Comparison of ENCODE assay signal across 9 cellular contexts in the genomic region with DNA sequence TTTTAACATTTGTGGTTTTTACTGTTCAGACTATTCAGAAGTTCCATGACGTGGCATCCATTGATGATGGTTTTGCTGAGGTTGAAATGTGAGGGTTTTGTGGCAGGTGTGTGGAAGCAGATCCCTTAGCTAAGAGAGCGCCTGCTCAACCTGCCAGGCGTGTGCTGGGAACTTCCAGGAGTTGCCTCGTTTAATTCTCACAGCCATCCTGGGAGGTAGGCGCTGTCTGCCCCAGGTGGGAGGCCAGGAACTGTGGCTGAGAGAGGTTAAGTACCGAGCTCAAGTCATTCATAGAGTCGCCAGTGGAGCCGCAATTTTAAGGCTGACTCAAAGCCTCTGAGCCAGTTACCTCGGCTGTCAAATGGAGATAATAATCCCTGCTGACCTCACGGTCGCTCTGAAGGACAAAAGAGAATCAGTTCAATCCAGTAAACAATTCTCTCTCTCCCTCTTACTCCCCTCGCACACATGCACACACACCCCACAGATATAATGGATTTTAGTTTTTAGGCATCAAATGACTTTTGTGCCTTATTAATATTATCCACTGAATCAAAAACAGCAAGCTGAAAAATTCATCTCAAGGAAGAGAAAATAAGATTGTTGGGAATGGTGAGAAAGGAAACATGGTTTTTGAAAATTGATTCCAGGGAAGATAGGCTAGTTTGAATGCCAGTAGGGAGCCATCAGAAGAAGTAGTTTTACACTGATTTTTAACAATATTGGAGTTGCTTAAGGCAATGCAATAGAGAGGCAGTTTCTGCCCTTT.
DNase-seq lines count a peak whose midpoint lies in the region; ATAC-seq, FAIRE-seq and TF ChIP-seq lines count a peak whose summit lies in the region.
"Had no signal": no experiment of that assay in that cellular context is flagged by ENCODE, and none has a peak within 500 bp of the region (broad histone marks: within the 10 kb centered on the region; RNA-seq: fewer than 3 reads in every experiment).

No MANE protein-coding gene starts in this region.

- H3K27ac ChIP-seq in CD4-positive, CD25-positive, alpha-beta regulatory T cell (ENCODE audit: insufficient read depth, low read length, poor library complexity, severe bottlenecking) = peak overlapping the region; percentile 85
- H3K27ac ChIP-seq in coronary artery (peak overlapping the region; percentile 65 to 73), neural progenitor cell (peak overlapping the region; percentile 79), stomach smooth muscle (ENCODE audit: low read length) (peak overlapping the region; percentile 66)

- FAIRE-seq in urothelium cell line (lab: Jason Lieb, UNC) = no peak
- FAIRE-seq: G401.6 had no signal

- H3K79me2 ChIP-seq in neural progenitor cell (ENCODE audit: low read depth) = no peaks in the 10 kb centered on the region

- H3K27ac Mint-ChIP-seq in CD4-positive, CD25-positive, alpha-beta regulatory T cell = peak overlapping the region; percentile 96 to 98 (median 98)
- peak overlapping the region; percentile 91 for H3K27ac Mint-ChIP-seq in neural progenitor cell

- peaks cover 16% of the 10 kb centered on the region for H4K20me1 ChIP-seq in neural progenitor cell (ENCODE audit: low read depth)

- H3K27me3 ChIP-seq in CD4-positive, CD25-positive, alpha-beta regulatory T cell (ENCODE audit: control insufficient read depth, insufficient read depth, low read length) = no peaks in the 10 kb centered on the region
- no peaks in the 10 kb centered on the region for H3K27me3 ChIP-seq in neural progenitor cell
- H3K27me3 ChIP-seq in stomach smooth muscle (ENCODE audit: control insufficient read depth in 1 of 2, insufficient read depth in 2 of 2, low read length in 2 of 2) = no peaks in the 10 kb centered on the region

- no peaks in the 10 kb centered on the region for H3K9me3 ChIP-seq in CD4-positive, CD25-positive, alpha-beta regulatory T cell (ENCODE audit: control insufficient read depth in 2 of 2, low read length in 2 of 2)
- no peaks in the 10 kb centered on the region for H3K9me3 ChIP-seq in neural progenitor cell (ENCODE audit: low read depth)
- no peaks in the 10 kb centered on the region for H3K9me3 ChIP-seq in stomach smooth muscle (ENCODE audit: control insufficient read depth in 2 of 2, low read length in 2 of 2)

- peaks cover 58% of the 10 kb centered on the region for H3K4me1 ChIP-seq in CD4-positive, CD25-positive, alpha-beta regulatory T cell (ENCODE audit: control insufficient read depth, insufficient read depth, low read length, poor library complexity, severe bottlenecking)
- H3K4me1 ChIP-seq in neural progenitor cell (peaks cover 50% of the 10 kb centered on the region), stomach smooth muscle (ENCODE audit: control insufficient read depth, insufficient read depth, low read length) (peaks cover 38% of the 10 kb centered on the region)

- ATAC-seq in CD4-positive, CD25-positive, alpha-beta regulatory T cell (ENCODE audit: low read depth in 2 of 2) = peak; percentile 33 to 45
- ATAC-seq in HG02870 (IDR thresholded peaks at IDR 0.05; ENCODE audit: unreplicated experiment) (peak; percentile 33), HG02623 (IDR thresholded peaks at IDR 0.05; ENCODE audit: unreplicated experiment) (no peak)

- H3K36me3 ChIP-seq in CD4-positive, CD25-positive, alpha-beta regulatory T cell (ENCODE audit: control insufficient read depth, insufficient read depth, low read length) = peaks cover 18% of the 10 kb centered on the region
- H3K36me3 ChIP-seq in neural progenitor cell (no peaks in the 10 kb centered on the region), stomach smooth muscle (ENCODE audit: control insufficient read depth in 2 of 2, insufficient read depth in 2 of 2, low read length in 2 of 2) (peaks cover 18 to 19% of the 10 kb centered on the region in 2 donors)

- TF ChIP-seq CTCF in coronary artery (IDR thresholded peaks at IDR 0.05) (no peak), neural progenitor cell (IDR thresholded peaks at IDR 0.05) (no peak)

- no peaks in the 10 kb centered on the region for H3K27me3 Mint-ChIP-seq in CD4-positive, CD25-positive, alpha-beta regulatory T cell
- H3K27me3 Mint-ChIP-seq in neural progenitor cell (ENCODE audit: insufficient read depth, low read depth) = no peaks in the 10 kb centered on the region

- H3K4me2 ChIP-seq in neural progenitor cell = peak overlapping the region; percentile 53

- DNase-seq in CD4-positive, CD25-positive, alpha-beta regulatory T cell = peak; percentile 63 to 89 (median 82)
- DNase-seq in activated CD4-positive, alpha-beta T cell treated with anti-CD3 and anti-CD28 coated beads for 4 hours = peak; percentile 74 to 78
- DNase-seq in coronary artery (ENCODE audit: low spot score) = no peak
- DNase-seq in neural progenitor cell (ENCODE audit: low spot score) = peak; percentile 80
- DNase-seq in urothelium cell line (ENCODE audit: low spot score) = no peak

- peaks cover 35 to 73% (median 57%) of the 10 kb centered on the region in 4 donors for H3K4me1 Mint-ChIP-seq in CD4-positive, CD25-positive, alpha-beta regulatory T cell
- H3K4me1 Mint-ChIP-seq in neural progenitor cell = peaks cover 73% of the 10 kb centered on the region

- H3K9me3 Mint-ChIP-seq in CD4-positive, CD25-positive, alpha-beta regulatory T cell = no peaks in the 10 kb centered on the region
- no peaks in the 10 kb centered on the region for H3K9me3 Mint-ChIP-seq in neural progenitor cell

- H3K9ac ChIP-seq in neural progenitor cell = no peak overlapping the region
- peak overlapping the region in 1 of 2 donors; percentile 54 for H3K9ac ChIP-seq in stomach smooth muscle (ENCODE audit: low read length in 2 of 2)

- H3K36me3 Mint-ChIP-seq in CD4-positive, CD25-positive, alpha-beta regulatory T cell = peaks cover 31% of the 10 kb centered on the region
- peaks cover 34% of the 10 kb centered on the region for H3K36me3 Mint-ChIP-seq in neural progenitor cell

- H2AFZ ChIP-seq in neural progenitor cell (replicated peaks) = no peak overlapping the region

- H3K4me3 ChIP-seq in CD4-positive, CD25-positive, alpha-beta regulatory T cell (ENCODE audit: low read depth, low read length) = peak overlapping the region; percentile 69
- no peak overlapping the region for H3K4me3 ChIP-seq in coronary artery
- peak overlapping the region; percentile 14 for H3K4me3 ChIP-seq in neural progenitor cell
- H3K4me3 ChIP-seq in stomach smooth muscle (ENCODE audit: low read length in 2 of 2) = no peak overlapping the region

- peaks cover 33% of the 10 kb centered on the region for H3F3A ChIP-seq in neural progenitor cell (ENCODE audit: low read depth)

- peak overlapping the region; percentile 70 to 91 (median 78) for H3K4me3 Mint-ChIP-seq in CD4-positive, CD25-positive, alpha-beta regulatory T cell
- peak overlapping the region; percentile 53 for H3K4me3 Mint-ChIP-seq in neural progenitor cell

Comparison
In these comparisons a context has a peak if more than half of its experiments do, and no peak if none do; other contexts are left out.
1. DNase-seq: peak in CD4-positive, CD25-positive, alpha-beta regulatory T cell (3 of 3), activated CD4-positive, alpha-beta T cell treated with anti-CD3 and anti-CD28 coated beads for 4 hours (2 of 2) and neural progenitor cell (single experiment); none in coronary artery (single experiment) and urothelium cell line (single experiment).
2. H3K4me3 ChIP-seq: peak in CD4-positive, CD25-positive, alpha-beta regulatory T cell (single experiment) and neural progenitor cell (single experiment); none in coronary artery (single experiment) and stomach smooth muscle (0 of 2).
3. Peak in every context shown above with its lines, with median percentiles within 50 percentile points of each other: H3K27ac ChIP-seq.